Comparison of ENCODE assay signal across 8 cellular contexts in genomic region chr9:2116073-2116472, GRCh38.
DNase-seq lines count a peak whose midpoint lies in the region; ATAC-seq and TF ChIP-seq lines count a peak whose summit lies in the region.

No MANE protein-coding gene starts in this region.

- no peaks in the 10 kb centered on the region for H3K4me1 ChIP-seq in PC-9 (replicated peaks; ENCODE audit: insufficient read depth)
- peaks cover under 1% of the 10 kb centered on the region for H3K4me1 ChIP-seq in upper lobe of right lung

- H3K4me2 ChIP-seq in PC-9, result no peak overlapping the region

- TF ChIP-seq CTCF in PC-9 (conservative IDR thresholded peaks at IDR 0.05) (peak; percentile 50), fibroblast of the aortic adventitia (IDR thresholded peaks at IDR 0.05; ENCODE audit: insufficient read depth, low read length) (peak; percentile 56), upper lobe of right lung (IDR thresholded peaks at IDR 0.05) (peak; percentile 46)

- H3K27ac ChIP-seq in PC-9, result no peak overlapping the region
- no peak overlapping the region for H3K27ac ChIP-seq in upper lobe of right lung

- H3K36me3 ChIP-seq in PC-9 (ENCODE audit: low read depth), result no peaks in the 10 kb centered on the region
- peaks cover 89% of the 10 kb centered on the region for H3K36me3 ChIP-seq in upper lobe of right lung

- no peaks in the 10 kb centered on the region for H4K20me1 ChIP-seq in PC-9 (ENCODE audit: insufficient read depth)

- CTCF ChIA-PET in PC-9 (lab: Charles Lee), result no interaction called here

- H3K9me2 ChIP-seq in PC-9 (ENCODE audit: insufficient read depth), result no peaks in the 10 kb centered on the region

- H3K4me3 ChIP-seq in PC-9, result no peak overlapping the region
- H3K4me3 ChIP-seq in fibroblast of the aortic adventitia (ENCODE audit: low read depth, low read length), result no peak overlapping the region
- no peak overlapping the region for H3K4me3 ChIP-seq in upper lobe of right lung

- no peaks in the 10 kb centered on the region for H3K79me2 ChIP-seq in PC-9 (ENCODE audit: low read depth)

- H3K9me3 ChIP-seq in PC-9 (ENCODE audit: insufficient read depth, low read depth) (no peaks in the 10 kb centered on the region), upper lobe of right lung (no peaks in the 10 kb centered on the region)

- BruUV-seq in PC-9 (replicated peaks; lab: Mats Ljungman, UMichigan), result no TSS peak

- peak; percentile 9 for DNase-seq in stimulated activated CD4-positive, alpha-beta T cell treated with anti-CD3 and anti-CD28 coated beads, Interleukin-15, amount 100 ng/mL, for 24 hours
- no peak for DNase-seq in stimulated activated CD4-positive, alpha-beta T cell treated with anti-CD3 and anti-CD28 coated beads, Interleukin-4, amount 100 ng/mL, for 1 hour
- DNase-seq in PC-9, result no peak
- DNase-seq in fibroblast of the aortic adventitia (ENCODE audit: low read depth), result no peak
- DNase-seq in upper lobe of right lung, result no peak
- no peak for DNase-seq in mucosa of gallbladder (ENCODE audit: low spot score)
- DNase-seq in cortex of kidney (lab: John Stamatoyannopoulos, UW), result no peak
- no peak for DNase-seq in NCI-H2227 treated with DMSO at 0.1 percent for 48 hours (lab: John Stamatoyannopoulos, UW)

- POLR2A ChIA-PET in PC-9 (lab: Charles Lee; ENCODE audit: unreplicated experiment), result no interaction called here

- H3K27me3 ChIP-seq in PC-9 (ENCODE audit: insufficient read depth, low read depth) (no peaks in the 10 kb centered on the region), upper lobe of right lung (no peaks in the 10 kb centered on the region)

- no peaks in the 10 kb centered on the region for H3F3A ChIP-seq in PC-9 (ENCODE audit: insufficient read depth, low read depth)

- intact Hi-C loops in PC-9 (cut with micrococcal nuclease; ENCODE audit: unreplicated experiment), result no loop called here
- intact Hi-C loops in upper lobe of right lung (cut with DNase I), result no loop called here

- no peak overlapping the region for H2AFZ ChIP-seq in PC-9

- peak; percentile 73 for ATAC-seq in upper lobe of right lung
